In genomic region chr9:21543187-21543586, GRCh38 we compare ENCODE assay signal across 23 cellular contexts.
A peak's percentile ranks its signal among the peaks of the same experiment; 100 is the strongest.
DNase-seq lines count a peak whose midpoint lies in the region; ATAC-seq, FAIRE-seq and TF ChIP-seq lines count a peak whose summit lies in the region.
"Had no signal": no experiment of that assay in that cellular context is flagged by ENCODE, and none has a peak within 500 bp of the region (broad histone marks: within the 10 kb centered on the region; RNA-seq: fewer than 3 reads in every experiment).

No MANE protein-coding gene starts in this region.

- H2BK120ac ChIP-seq in neuronal stem cell (ENCODE audit: low read depth, low read length): no peak overlapping the region

- peaks cover 5% of the 10 kb centered on the region; the same call in 1 of the 2 replicates for H3K4me1 ChIP-seq in GM23338 (ENCODE audit: insufficient read depth)
- peaks cover 16% of the 10 kb centered on the region for H3K4me1 ChIP-seq in PC-3 (ENCODE audit: insufficient read depth, low read length)
- no peaks in the 10 kb centered on the region for H3K4me1 ChIP-seq in neuronal stem cell (ENCODE audit: control insufficient read depth in 2 of 2, insufficient read depth in 1 of 2, low read depth in 1 of 2, low read length in 2 of 2)
- H3K4me1 ChIP-seq in adrenal gland (replicated peaks in 1 of 2): no peaks in the 10 kb centered on the region
- no peaks in the 10 kb centered on the region for H3K4me1 ChIP-seq in neural progenitor cell
- H3K4me1 ChIP-seq: left lung, prostate gland, suprapubic skin had no signal

- no TSS peak for BruUV-seq in PC-3 (replicated peaks; lab: Mats Ljungman, UMichigan)

- CTCF ChIA-PET in PC-3 (lab: Charles Lee): no interaction called here

- FAIRE-seq in D721Med (lab: Jason Lieb, UNC): no peak
- FAIRE-seq: urothelium cell line had no signal

- ATAC-seq in GM23338 (peak; percentile 54; the same call in 2 of the 3 replicates), PC-3 (no peak), esophagus mucosa (peak; percentile 82)
- ATAC-seq: activated T-helper 17 cell treated with anti-CD3 and anti-CD28 coated beads, Interleukin-2, amount 50 U/mL, for 72 hours; left lung; stimulated activated memory B cell treated with anti-CD40 and anti-IgM and Interleukin-4, amounts not matched to agents 10 μg/mL and 1 μg/mL and 100 μg/mL, for 72 hours had no signal

- H3K36me3 ChIP-seq in GM23338 (ENCODE audit: insufficient read depth) (peaks cover 4% of the 10 kb centered on the region; the same call in 1 of the 2 replicates), PC-3 (ENCODE audit: low read depth, low read length) (peaks cover 42% of the 10 kb centered on the region), neuronal stem cell (replicated peaks in 1 of 2; ENCODE audit: control insufficient read depth in 2 of 2, insufficient read depth in 2 of 2, low read length in 2 of 2) (no peaks in the 10 kb centered on the region), adrenal gland (replicated peaks in 1 of 2) (no peaks in the 10 kb centered on the region), neural progenitor cell (no peaks in the 10 kb centered on the region)
- H3K36me3 ChIP-seq: left lung, prostate gland, suprapubic skin had no signal

- H3K79me2 ChIP-seq in GM23338 (replicated peaks; ENCODE audit: insufficient read depth): peaks cover 54% of the 10 kb centered on the region
- H3K79me2 ChIP-seq in PC-3 (ENCODE audit: low read length): peaks cover 66% of the 10 kb centered on the region
- no peaks in the 10 kb centered on the region for H3K79me2 ChIP-seq in neural progenitor cell (ENCODE audit: low read depth)

- H3K27me3 Mint-ChIP-seq in GM23338 (ENCODE audit: insufficient read depth, low read depth, poor library complexity) (no peaks in the 10 kb centered on the region), neural progenitor cell (ENCODE audit: insufficient read depth, low read depth) (no peaks in the 10 kb centered on the region)
- H3K27me3 Mint-ChIP-seq: activated naive CD8-positive, alpha-beta T cell; stimulated activated memory B cell treated with anti-CD40 and anti-IgM and Interleukin-4, amounts not matched to agents 10 μg/mL and 1 μg/mL and 100 μg/mL, for 72 hours had no signal

- H3K9me2 ChIP-seq in GM23338 (ENCODE audit: insufficient read depth) (no peaks in the 10 kb centered on the region), PC-3 (replicated peaks; ENCODE audit: low read length) (no peaks in the 10 kb centered on the region)

- no CpG with 5 or more reads among the region's 4 CpGs for WGBS in neuronal stem cell (ENCODE audit: extremely low coverage in 2 of 2, insufficient read length in 2 of 2, insufficient replicate concordance in 1 of 2), 2 donors
- WGBS in adrenal gland, 4 donors: 77 to 85% (median 79%) methylated on average over 4 of the region's 4 CpGs

- H2BK5ac ChIP-seq in neuronal stem cell (ENCODE audit: low read length): no peak overlapping the region

- TF ChIP-seq POLR2A in adrenal gland (IDR thresholded peaks at IDR 0.05): no peak

- peak overlapping the region; percentile 85 for H3K27ac Mint-ChIP-seq in GM23338
- no peak overlapping the region for H3K27ac Mint-ChIP-seq in neural progenitor cell
- H3K27ac Mint-ChIP-seq: activated naive CD8-positive, alpha-beta T cell; activated T-helper 17 cell treated with anti-CD3 and anti-CD28 coated beads, Interleukin-2, amount 50 U/mL, for 72 hours; CD14-positive monocyte; stimulated activated memory B cell treated with anti-CD40 and anti-IgM and Interleukin-4, amounts not matched to agents 10 μg/mL and 1 μg/mL and 100 μg/mL, for 72 hours; T-helper 1 cell treated with Interleukin-12 subunit alpha and Interleukin-12 subunit beta and Interleukin-4 antibody, amounts not matched to agents 30 μg/mL and 1 μg/mL, for 36 hours had no signal

- H2AFZ ChIP-seq in GM23338 (no peak overlapping the region), PC-3 (ENCODE audit: low read length) (no peak overlapping the region), neuronal stem cell (ENCODE audit: low read length) (peak overlapping the region; percentile 38), neural progenitor cell (replicated peaks) (no peak overlapping the region)

- H3K4me2 ChIP-seq in GM23338 (peak overlapping the region; percentile 15; the same call in 1 of the 2 replicates), PC-3 (ENCODE audit: low read length) (no peak overlapping the region), neuronal stem cell (ENCODE audit: insufficient read depth, low read length, poor library complexity, severe bottlenecking) (no peak overlapping the region), neural progenitor cell (no peak overlapping the region)

- no peak overlapping the region for H3K18ac ChIP-seq in neuronal stem cell (ENCODE audit: low read length)

- POLR2A ChIA-PET in PC-3 (lab: Charles Lee; ENCODE audit: unreplicated experiment): no interaction called here

- H3K9ac ChIP-seq in PC-3 (ENCODE audit: low read length) (no peak overlapping the region), neuronal stem cell (ENCODE audit: low read depth, low read length, poor library complexity) (no peak overlapping the region), neural progenitor cell (no peak overlapping the region)

- H3K27ac ChIP-seq in GM23338 (ENCODE audit: low read depth) (peak overlapping the region; percentile 68; the same call in 1 of the 2 replicates), PC-3 (ENCODE audit: low read length) (peak overlapping the region; percentile 8; the same call in 1 of the 2 replicates), neuronal stem cell (replicated peaks; ENCODE audit: low read length) (no peak overlapping the region), adrenal gland (no peak overlapping the region), neural progenitor cell (no peak overlapping the region)
- H3K27ac ChIP-seq: left lung, prostate gland, suprapubic skin had no signal

- H3K9me3 Mint-ChIP-seq in GM23338 (peaks cover 20% of the 10 kb centered on the region), neural progenitor cell (peaks cover 4% of the 10 kb centered on the region)
- H3K9me3 Mint-ChIP-seq: activated T-helper 17 cell treated with anti-CD3 and anti-CD28 coated beads, Interleukin-2, amount 50 U/mL, for 72 hours; T-helper 1 cell treated with Interleukin-12 subunit alpha and Interleukin-12 subunit beta and Interleukin-4 antibody, amounts not matched to agents 30 μg/mL and 1 μg/mL, for 36 hours had no signal

- H3K79me1 ChIP-seq in neuronal stem cell (ENCODE audit: low read depth, low read length): no peaks in the 10 kb centered on the region

- no peak overlapping the region for H3K4ac ChIP-seq in neuronal stem cell (ENCODE audit: low read length)

- intact Hi-C loops in PC-3 (cut with micrococcal nuclease): no loop called here
- intact Hi-C loops in adrenal gland (cut with DNase I): no loop called here

- H3K14ac ChIP-seq in neuronal stem cell (ENCODE audit: low read length): no peak overlapping the region

- H3K36me3 Mint-ChIP-seq in GM23338 (ENCODE audit: low read depth): peaks cover 17% of the 10 kb centered on the region
- no peaks in the 10 kb centered on the region for H3K36me3 Mint-ChIP-seq in neural progenitor cell
- H3K36me3 Mint-ChIP-seq: CD14-positive monocyte; stimulated activated memory B cell treated with anti-CD40 and anti-IgM and Interleukin-4, amounts not matched to agents 10 μg/mL and 1 μg/mL and 100 μg/mL, for 72 hours had no signal

- no peak overlapping the region for H2AK5ac ChIP-seq in neuronal stem cell (ENCODE audit: low read depth, low read length)

- H3K23ac ChIP-seq in neuronal stem cell (ENCODE audit: low read depth, low read length, poor library complexity): no peak overlapping the region

- no peak overlapping the region for H4K91ac ChIP-seq in neuronal stem cell (ENCODE audit: low read depth, low read length, poor library complexity)

- no peak overlapping the region for H2BK12ac ChIP-seq in neuronal stem cell (ENCODE audit: low read length)

- no peaks in the 10 kb centered on the region for H3K9me3 ChIP-seq in PC-3 (ENCODE audit: low read length)
- no peaks in the 10 kb centered on the region for H3K9me3 ChIP-seq in neuronal stem cell (replicated peaks in 1 of 2; ENCODE audit: control insufficient read depth in 2 of 2, insufficient read depth in 1 of 2, low read depth in 1 of 2, low read length in 2 of 2)
- H3K9me3 ChIP-seq in adrenal gland (replicated peaks in 1 of 3): no peaks in the 10 kb centered on the region
- H3K9me3 ChIP-seq in neural progenitor cell (ENCODE audit: low read depth): no peaks in the 10 kb centered on the region
- H3K9me3 ChIP-seq: left lung, prostate gland, suprapubic skin had no signal

- H2BK15ac ChIP-seq in neuronal stem cell (ENCODE audit: low read length): no peak overlapping the region

- H3F3A ChIP-seq in GM23338 (replicated peaks; ENCODE audit: low read depth): no peaks in the 10 kb centered on the region
- H3F3A ChIP-seq in PC-3 (ENCODE audit: low read length, unreplicated experiment): peaks cover 6% of the 10 kb centered on the region
- H3F3A ChIP-seq in neural progenitor cell (ENCODE audit: low read depth): no peaks in the 10 kb centered on the region

- H3K4me1 Mint-ChIP-seq in GM23338 (peaks cover 13% of the 10 kb centered on the region), neural progenitor cell (no peaks in the 10 kb centered on the region)
- H3K4me1 Mint-ChIP-seq: activated T-helper 17 cell treated with anti-CD3 and anti-CD28 coated beads, Interleukin-2, amount 50 U/mL, for 72 hours; CD14-positive monocyte; stimulated activated memory B cell treated with anti-CD40 and anti-IgM and Interleukin-4, amounts not matched to agents 10 μg/mL and 1 μg/mL and 100 μg/mL, for 72 hours had no signal

- DNase-seq in GM23338 (ENCODE audit: low spot score) (peak; percentile 62), PC-3 (no peak), neuronal stem cell (ENCODE audit: low spot score) (no peak), globus pallidus (ENCODE audit: low spot score) (no peak), adrenal gland (no peak), D721Med (ENCODE audit: insufficient read length, low spot score) (no peak), neural progenitor cell (ENCODE audit: low spot score) (no peak)
- DNase-seq: activated CD4-positive, alpha-beta T cell treated with anti-CD3 and anti-CD28 coated beads, Interleukin-2, amount 50 U/mL, for 1 hour; DMS 273 treated with DMSO at 0.1 percent for 48 hours; effector memory CD4-positive, alpha-beta T cell; left lung; MG63; NCI-H1436; NCI-H510A had no signal

- H3K27me3 ChIP-seq in GM23338 (ENCODE audit: insufficient read depth) (no peaks in the 10 kb centered on the region), PC-3 (ENCODE audit: low read length) (no peaks in the 10 kb centered on the region), neuronal stem cell (ENCODE audit: control insufficient read depth in 3 of 3, insufficient read depth in 3 of 3, low read depth in 1 of 3, low read length in 3 of 3) (no peaks in the 10 kb centered on the region), adrenal gland (no peaks in the 10 kb centered on the region), neural progenitor cell (no peaks in the 10 kb centered on the region)
- H3K27me3 ChIP-seq: MG63, suprapubic skin had no signal

- H4K8ac ChIP-seq in neuronal stem cell (ENCODE audit: low read depth, low read length): no peak overlapping the region

- no peak for TF ChIP-seq CTCF in GM23338 (conservative IDR thresholded peaks at IDR 0.05; ENCODE audit: low read depth in 2 of 2)
- TF ChIP-seq CTCF in PC-3 (conservative IDR thresholded peaks at IDR 0.05; ENCODE audit: low read depth, low read length): no peak
- no peak for TF ChIP-seq CTCF in adrenal gland (IDR thresholded peaks at IDR 0.05)
- TF ChIP-seq CTCF in D721Med (IDR thresholded peaks at IDR 0.05; ENCODE audit: insufficient read depth, missing control alignments): no peak
- TF ChIP-seq CTCF in neural progenitor cell (IDR thresholded peaks at IDR 0.05): no peak

- H4K20me1 ChIP-seq in GM23338 (replicated peaks; ENCODE audit: insufficient read depth) (no peaks in the 10 kb centered on the region), PC-3 (ENCODE audit: low read length) (peaks cover 35% of the 10 kb centered on the region), neural progenitor cell (ENCODE audit: low read depth) (no peaks in the 10 kb centered on the region)

- H3K4me3 Mint-ChIP-seq in GM23338 (no peak overlapping the region), neural progenitor cell (no peak overlapping the region)
- H3K4me3 Mint-ChIP-seq: activated naive CD8-positive, alpha-beta T cell; activated T-helper 17 cell treated with anti-CD3 and anti-CD28 coated beads, Interleukin-2, amount 50 U/mL, for 72 hours; stimulated activated memory B cell treated with anti-CD40 and anti-IgM and Interleukin-4, amounts not matched to agents 10 μg/mL and 1 μg/mL and 100 μg/mL, for 72 hours; T-helper 1 cell treated with Interleukin-12 subunit alpha and Interleukin-12 subunit beta and Interleukin-4 antibody, amounts not matched to agents 30 μg/mL and 1 μg/mL, for 36 hours had no signal

- H3K4me3 ChIP-seq in GM23338 (0 out of 2 replicates have a peak overlapping the region, but pooled peaks have one; percentile 6), PC-3 (ENCODE audit: low read length) (no peak overlapping the region), neuronal stem cell (ENCODE audit: low read length in 2 of 2) (no peak overlapping the region), adrenal gland (no peak overlapping the region), neural progenitor cell (no peak overlapping the region)
- H3K4me3 ChIP-seq: left lung, MG63, prostate gland, suprapubic skin had no signal

Comparison
In these comparisons a context has a peak if more than half of its experiments do, and no peak if none do; other contexts are left out.
1. H3K27ac ChIP-seq: peak in GM23338 (single experiment) and PC-3 (single experiment); none in neuronal stem cell (single experiment), adrenal gland (0 of 5) and neural progenitor cell (single experiment).